Comparison of ENCODE assay signal across 1 cellular context in the genomic region with DNA sequence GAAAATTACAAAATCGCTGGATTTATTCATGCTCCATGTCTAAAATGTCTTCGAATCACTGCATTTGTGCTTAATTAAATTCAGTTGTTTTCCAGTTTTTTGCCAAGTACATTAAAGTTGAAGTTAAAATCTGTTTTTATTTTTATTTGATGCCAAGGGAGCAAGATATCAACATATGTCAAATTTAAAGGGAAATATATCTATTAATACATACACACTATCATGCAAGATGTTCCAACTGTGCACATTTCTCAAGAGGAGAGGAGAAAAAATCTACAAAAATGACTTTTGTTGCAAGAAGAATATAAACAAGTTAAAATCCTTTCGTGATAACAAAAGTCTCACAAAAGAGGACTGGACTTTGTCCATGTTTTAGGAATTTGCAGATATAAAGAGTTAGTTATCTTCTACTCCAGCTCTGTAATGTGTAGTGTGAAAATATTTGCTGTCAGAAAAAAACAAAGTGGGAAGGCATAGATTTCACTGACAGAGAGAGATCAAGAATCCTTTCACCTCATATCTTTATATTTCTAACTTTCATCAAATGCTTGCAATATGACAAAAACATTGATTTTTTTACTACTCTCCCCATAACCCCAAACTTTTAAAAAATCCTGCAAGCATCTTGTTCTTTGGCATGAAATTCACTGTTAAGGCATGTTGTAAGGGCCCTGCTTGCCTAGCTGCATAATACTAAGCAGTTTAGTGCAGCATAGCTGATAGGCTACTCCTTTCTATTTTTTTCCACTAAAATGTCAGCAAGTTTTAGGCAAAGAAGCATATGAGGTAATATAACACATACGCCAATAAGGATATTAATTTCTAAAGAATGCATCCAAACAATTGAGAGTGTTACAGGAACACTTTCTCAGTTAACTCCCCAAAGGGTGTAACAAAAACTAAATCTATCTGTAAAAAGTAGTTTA.
TF ChIP-seq lines count a peak whose summit lies in the region.

No MANE protein-coding gene starts in this region.

TF ChIP-seq in IMR-90, 13 proteins besides CTCF, POLR2A, EP300 and RAD21:
- TF ChIP-seq MXI1 (IDR thresholded peaks at IDR 0.05; ENCODE audit: borderline replicate concordance, low read depth, low read length) (no peak), CHD1 (IDR thresholded peaks at IDR 0.05; ENCODE audit: low read depth, low read length) (no peak), FOS (IDR thresholded peaks at IDR 0.05; ENCODE audit: low read depth, low read length) (no peak), RCOR1 (IDR thresholded peaks at IDR 0.05; ENCODE audit: insufficient replicate concordance, low read length) (no peak), NFE2L2 (IDR thresholded peaks at IDR 0.05; ENCODE audit: low read depth, low read length) (no peak), RFX5 (IDR thresholded peaks at IDR 0.05; ENCODE audit: low read depth, low read length) (no peak), BHLHE40 (IDR thresholded peaks at IDR 0.05; ENCODE audit: low read depth, low read length) (no peak)
- TF ChIP-seq, protein P1, sequence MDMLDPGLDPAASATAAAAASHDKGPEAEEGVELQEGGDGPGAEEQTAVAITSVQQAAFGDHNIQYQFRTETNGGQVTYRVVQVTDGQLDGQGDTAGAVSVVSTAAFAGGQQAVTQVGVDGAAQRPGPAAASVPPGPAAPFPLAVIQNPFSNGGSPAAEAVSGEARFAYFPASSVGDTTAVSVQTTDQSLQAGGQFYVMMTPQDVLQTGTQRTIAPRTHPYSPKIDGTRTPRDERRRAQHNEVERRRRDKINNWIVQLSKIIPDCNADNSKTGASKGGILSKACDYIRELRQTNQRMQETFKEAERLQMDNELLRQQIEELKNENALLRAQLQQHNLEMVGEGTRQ (IDR thresholded peaks at IDR 0.05; ENCODE audit: low read depth, low read length): no peak
